Comparison of ENCODE assay signal across 18 cellular contexts in genomic region chr13:60260440-60260839, GRCh38.
DNase-seq lines count a peak whose midpoint lies in the region; ATAC-seq and TF ChIP-seq lines count a peak whose summit lies in the region.
"Had no signal": no experiment of that assay in that cellular context is flagged by ENCODE, and none has a peak within 500 bp of the region (broad histone marks: within the 10 kb centered on the region; RNA-seq: fewer than 3 reads in every experiment).

No MANE protein-coding gene starts in this region.

- no peak overlapping the region for H2BK15ac ChIP-seq in H9 (ENCODE audit: low read depth, low read length)

- H2BK120ac ChIP-seq in H9 (ENCODE audit: low read depth, low read length, poor library complexity, severe bottlenecking), result no peak overlapping the region

- ATAC-seq in HG03565 (IDR thresholded peaks at IDR 0.05; ENCODE audit: unreplicated experiment), result no peak
- ATAC-seq in HG02678 (IDR thresholded peaks at IDR 0.05; ENCODE audit: unreplicated experiment), result no peak
- ATAC-seq: activated T-helper 17 cell treated with anti-CD3 and anti-CD28 coated beads, Interleukin-2, amount 50 U/mL, for 72 hours; effector memory CD8-positive, alpha-beta T cell; Right ventricle myocardium inferior; T-helper 17 cell had no signal

- intact Hi-C loops in A673 (cut with micrococcal nuclease; ENCODE audit: unreplicated experiment), result no loop called here
- intact Hi-C loops in sigmoid colon (cut with DNase I), result no loop called here

- no peak overlapping the region for H3K56ac ChIP-seq in H9 (ENCODE audit: insufficient read length, low read depth, low read length)

- H3K36me3 Mint-ChIP-seq in H9 (ENCODE audit: insufficient read depth in 1 of 3, low read depth in 3 of 3), result peaks cover 3 to 35% (median 10%) of the 10 kb centered on the region in 3 experiments; a peak in 6 of 7 replicates

- H3K36me3 ChIP-seq in A673 (ENCODE audit: insufficient read depth, low read length, poor library complexity, severe bottlenecking) (no peaks in the 10 kb centered on the region), sigmoid colon (no peaks in the 10 kb centered on the region)
- H3K36me3 ChIP-seq: left ventricle myocardium inferior had no signal

- peaks cover 23 to 27% of the 10 kb centered on the region in 2 experiments for H3K9me3 Mint-ChIP-seq in H9
- H3K9me3 Mint-ChIP-seq: effector memory CD8-positive, alpha-beta T cell had no signal

- no peak for DNase-seq in A673 (ENCODE audit: low spot score)
- peak; percentile 63 for DNase-seq in H9
- DNase-seq in NCI-H748 (lab: John Stamatoyannopoulos, UW; ENCODE audit: unreplicated experiment), result peak; percentile 92
- no peak for DNase-seq in fibroblast of pulmonary artery (ENCODE audit: low read depth)
- DNase-seq in sigmoid colon, result no peak
- no peak for DNase-seq in activated T-cell treated with anti-CD3 and anti-CD28 coated beads for 4 hours
- DNase-seq: activated B cell treated with CpG ODN at 0.5 μM for 24 hours; central memory CD4-positive, alpha-beta T cell; effector memory CD8-positive, alpha-beta T cell; left ventricle myocardium inferior; NCI-H2171; NK-92 treated with Interleukin-12 subunit alpha and Interleukin-12 subunit beta, amount 100 ng/mL, for 24 hours; small intestine; T-helper 17 cell had no signal

- H2BK20ac ChIP-seq in H9 (ENCODE audit: low read depth, low read length, poor library complexity, severe bottlenecking), result no peak overlapping the region

- no peak overlapping the region for H3K4me3 Mint-ChIP-seq in H9
- H3K4me3 Mint-ChIP-seq: activated B cell treated with CpG ODN at 0.5 μM for 24 hours; activated T-helper 17 cell treated with anti-CD3 and anti-CD28 coated beads, Interleukin-2, amount 50 U/mL, for 72 hours; effector memory CD8-positive, alpha-beta T cell; T-helper 17 cell had no signal

- no CpG with 5 or more reads among the region's 4 CpGs for WGBS in H9 (ENCODE audit: extremely low coverage, insufficient read length, low lambda C conversion rate)
- WGBS in sigmoid colon, 2 donors, result 77 to 78% methylated on average over 4 of the region's 4 CpGs

- no peak overlapping the region for H3K27ac ChIP-seq in A673 (ENCODE audit: low read depth, low read length, poor library complexity, severe bottlenecking)
- no peak overlapping the region for H3K27ac ChIP-seq in H9 (ENCODE audit: insufficient read length, low read depth, low read length)
- no peak overlapping the region for H3K27ac ChIP-seq in sigmoid colon
- H3K27ac ChIP-seq: left ventricle myocardium inferior had no signal

- H4K5ac ChIP-seq in H9 (ENCODE audit: insufficient read length, low read depth, low read length), result no peak overlapping the region

- no peak overlapping the region for H3K18ac ChIP-seq in H9 (ENCODE audit: insufficient read length, low read depth, low read length)

- peak overlapping the region in 2 of 3 experiments; percentile 86 to 94; a peak in 4 of 7 replicates for H3K27ac Mint-ChIP-seq in H9
- H3K27ac Mint-ChIP-seq: activated B cell treated with CpG ODN at 0.5 μM for 24 hours; activated T-helper 17 cell treated with anti-CD3 and anti-CD28 coated beads, Interleukin-2, amount 50 U/mL, for 72 hours; effector memory CD8-positive, alpha-beta T cell; T-helper 17 cell had no signal

- H3K9me3 ChIP-seq in A673 (ENCODE audit: low read depth, low read length, poor library complexity, severe bottlenecking), result peaks cover 20% of the 10 kb centered on the region
- no peaks in the 10 kb centered on the region for H3K9me3 ChIP-seq in H9 (ENCODE audit: control insufficient read depth, low read depth, low read length)
- H3K9me3 ChIP-seq in sigmoid colon, result no peaks in the 10 kb centered on the region

- no peaks in the 10 kb centered on the region for H4K20me1 ChIP-seq in H9 (ENCODE audit: control insufficient read depth, insufficient read depth, insufficient read length)

- H3K4me2 ChIP-seq in H9 (ENCODE audit: insufficient read depth, insufficient read length, low read length), result no peak overlapping the region

- H4K8ac ChIP-seq in H9 (replicated peaks; ENCODE audit: insufficient read length, low read depth, low read length), result no peak overlapping the region

- no peak overlapping the region for H2BK5ac ChIP-seq in H9 (ENCODE audit: insufficient read length, low read length)

- no peak overlapping the region for H2AK5ac ChIP-seq in H9 (ENCODE audit: insufficient read length, low read length)

- H3K4me1 Mint-ChIP-seq in H9, result peaks cover 25 to 32% of the 10 kb centered on the region in 2 experiments
- H3K4me1 Mint-ChIP-seq: activated B cell treated with CpG ODN at 0.5 μM for 24 hours; activated T-helper 17 cell treated with anti-CD3 and anti-CD28 coated beads, Interleukin-2, amount 50 U/mL, for 72 hours; T-helper 17 cell had no signal

- H3K27me3 Mint-ChIP-seq in H9 (ENCODE audit: low read depth), result no peaks in the 10 kb centered on the region

- H3K4me3 ChIP-seq in A673 (ENCODE audit: low read depth, low read length, poor library complexity, severe bottlenecking), result no peak overlapping the region
- no peak overlapping the region for H3K4me3 ChIP-seq in fibroblast of pulmonary artery (replicated peaks; ENCODE audit: low read depth, low read length)
- no peak overlapping the region for H3K4me3 ChIP-seq in sigmoid colon
- H3K4me3 ChIP-seq: left ventricle myocardium inferior had no signal

- H4K91ac ChIP-seq in H9 (ENCODE audit: insufficient read length, low read depth, low read length), result no peak overlapping the region

- no peak overlapping the region for H3K9ac ChIP-seq in H9 (ENCODE audit: extremely low read depth, insufficient read length, low read length)

- no peak overlapping the region for H3K4ac ChIP-seq in H9 (ENCODE audit: low read depth, low read length)

- POLR2A ChIA-PET in A673 (lab: Charles Lee; ENCODE audit: low non-redundant PET), result no interaction called here

- H3K27me3 ChIP-seq in A673 (replicated peaks; ENCODE audit: insufficient read depth, low read depth, low read length, poor library complexity) (no peaks in the 10 kb centered on the region), H9 (ENCODE audit: insufficient read depth, low read length) (no peaks in the 10 kb centered on the region), sigmoid colon (no peaks in the 10 kb centered on the region)

- no peak overlapping the region for H2AFZ ChIP-seq in H9 (ENCODE audit: low read length)

- no peak for TF ChIP-seq POLR2A in sigmoid colon (IDR thresholded peaks at IDR 0.05)

- no peaks in the 10 kb centered on the region for H3K79me2 ChIP-seq in H9 (ENCODE audit: insufficient read depth, low read length)

- no peak overlapping the region for H3K14ac ChIP-seq in H9 (ENCODE audit: insufficient read depth, low read length)

- TF ChIP-seq EP300 in sigmoid colon (IDR thresholded peaks at IDR 0.05), result no peak

- CTCF ChIA-PET in A673 (lab: Charles Lee), result no interaction called here

- H3K23me2 ChIP-seq in H9 (ENCODE audit: insufficient read length, low read depth, low read length, poor library complexity, severe bottlenecking), result no peaks in the 10 kb centered on the region

- H3T11ph ChIP-seq in H9 (ENCODE audit: low read length), result no peak overlapping the region

- H3K79me1 ChIP-seq in H9 (ENCODE audit: insufficient read depth, low read depth, low read length, poor library complexity, severe bottlenecking), result no peaks in the 10 kb centered on the region

- H3K4me1 ChIP-seq in A673 (ENCODE audit: insufficient read depth, low read length, poor library complexity, severe bottlenecking) (no peaks in the 10 kb centered on the region), H9 (ENCODE audit: insufficient read depth, low read length) (peaks cover 6% of the 10 kb centered on the region; the same call in 1 of the 2 replicates), sigmoid colon (no peaks in the 10 kb centered on the region)
- H3K4me1 ChIP-seq: left ventricle myocardium inferior had no signal

- H3K23ac ChIP-seq in H9 (ENCODE audit: insufficient read length, low read depth, low read length), result no peak overlapping the region

- TF ChIP-seq CTCF in A673 (conservative IDR thresholded peaks at IDR 0.05; ENCODE audit: low read depth, low read length) (peak; percentile 30; the same call in 1 of the 2 replicates), H9 (conservative IDR thresholded peaks at IDR 0.05) (peak; percentile 60), fibroblast of pulmonary artery (IDR thresholded peaks at IDR 0.05; ENCODE audit: low read length, missing control alignments) (peak; percentile 0), sigmoid colon (IDR thresholded peaks at IDR 0.05) (no peak)

- BruUV-seq in A673 (replicated peaks; lab: Mats Ljungman, UMichigan), result no TSS peak

- no peak overlapping the region for H2BK12ac ChIP-seq in H9 (ENCODE audit: insufficient read length, low read depth, low read length)

Comparison
In these comparisons a context has a peak if more than half of its experiments do, and no peak if none do; other contexts are left out.
1. DNase-seq: peak in H9 (single experiment) and NCI-H748 (single experiment); none in A673 (single experiment), fibroblast of pulmonary artery (single experiment), sigmoid colon (single experiment) and activated T-cell treated with anti-CD3 and anti-CD28 coated beads for 4 hours (single experiment).
2. CTCF ChIP-seq: peak in A673 (single experiment), H9 (single experiment) and fibroblast of pulmonary artery (single experiment); none in sigmoid colon (0 of 4).